8 cellular contexts compared by ENCODE assay signal in the genomic region with DNA sequence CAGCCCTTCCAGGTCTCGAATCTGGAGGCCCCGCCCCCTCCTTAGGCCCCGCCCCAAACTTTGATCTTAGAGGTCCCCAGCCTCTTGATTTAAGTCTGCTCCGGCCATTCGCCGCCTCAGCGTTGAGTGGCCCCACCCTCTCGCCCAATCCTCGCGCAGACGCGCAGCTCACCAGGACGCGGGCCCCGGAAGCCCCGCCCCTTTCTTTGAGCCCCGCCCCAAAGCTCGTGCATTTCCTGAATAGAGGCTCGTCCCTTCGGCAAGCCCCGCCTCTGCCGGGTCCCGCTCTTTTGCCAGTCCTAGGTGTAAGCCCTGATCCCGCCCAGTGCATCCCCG. TPM values are rescaled to one million over a fixed set of nuclear protein-coding genes. Genes with fewer than 3 reads are reported as not detected.
A peak's percentile ranks its signal among the peaks of the same experiment; 100 is the strongest.
DNase-seq lines count a peak whose midpoint lies in the region; ATAC-seq and TF ChIP-seq lines count a peak whose summit lies in the region.

No MANE protein-coding gene starts in this region.

- BruUV-seq in Caco-2 (replicated peaks; lab: Mats Ljungman, UMichigan), result no TSS peak

- H3K4me3 Mint-ChIP-seq in Caco-2 (ENCODE audit: unreplicated experiment), result peak overlapping the region; percentile 100
- H3K4me3 Mint-ChIP-seq in endothelial cell (ENCODE audit: unreplicated experiment), result peak overlapping the region; percentile 95
- H3K4me3 Mint-ChIP-seq in mesothelial cell of epicardium, result peak overlapping the region; percentile 91

- H3K9me3 ChIP-seq in Caco-2, result no peaks in the 10 kb centered on the region
- no peaks in the 10 kb centered on the region for H3K9me3 ChIP-seq in HUES48 (ENCODE audit: control insufficient read depth, insufficient read depth, low read length)
- no peaks in the 10 kb centered on the region for H3K9me3 ChIP-seq in NT2/D1 (ENCODE audit: insufficient read depth, low read length)

- H3K27me3 ChIP-seq in Caco-2 (replicated peaks; ENCODE audit: control insufficient read depth, insufficient read depth, low read length), result no peaks in the 10 kb centered on the region
- no peaks in the 10 kb centered on the region for H3K27me3 ChIP-seq in HUES48 (ENCODE audit: control insufficient read depth, insufficient read depth, low read length)
- H3K27me3 ChIP-seq in NT2/D1 (ENCODE audit: insufficient read depth, insufficient read length), result no peaks in the 10 kb centered on the region

- H3K9ac ChIP-seq in HUES48 (ENCODE audit: low read depth, low read length) (peak overlapping the region; percentile 95), NT2/D1 (ENCODE audit: insufficient read length, low read depth) (peak overlapping the region; percentile 96)

- POLR2A ChIA-PET in Caco-2 (lab: Charles Lee), result interaction anchor here (0.6 to 1.0 kb wide), 12 partner anchors 16 to 359 kb away, joined by 3 to 8 read pairs (median 6); no protein-coding TSS in a partner anchor

- TF ChIP-seq CTCF in Caco-2 (IDR thresholded peaks at IDR 0.05; ENCODE audit: insufficient read depth in 1 of 2, low read depth in 1 of 2, low read length in 1 of 2, severe bottlenecking in 1 of 2, unreplicated experiment in 1 of 2) (no peak), endothelial cell (IDR thresholded peaks at IDR 0.05; ENCODE audit: unreplicated experiment) (no peak), mesothelial cell of epicardium (IDR thresholded peaks at IDR 0.05; ENCODE audit: unreplicated experiment) (no peak)

- H3K9me3 Mint-ChIP-seq in Caco-2 (ENCODE audit: unreplicated experiment) (no peaks in the 10 kb centered on the region), endothelial cell (ENCODE audit: unreplicated experiment) (no peaks in the 10 kb centered on the region), mesothelial cell of epicardium (no peaks in the 10 kb centered on the region)

- H3K4me1 Mint-ChIP-seq in Caco-2 (ENCODE audit: low read depth, unreplicated experiment), result peaks cover 49% of the 10 kb centered on the region
- peaks cover 48% of the 10 kb centered on the region for H3K4me1 Mint-ChIP-seq in endothelial cell (ENCODE audit: unreplicated experiment)
- peaks cover 38% of the 10 kb centered on the region for H3K4me1 Mint-ChIP-seq in mesothelial cell of epicardium

- H3K36me3 ChIP-seq in Caco-2 (ENCODE audit: control insufficient read depth, insufficient read depth, low read length), result peaks cover 5% of the 10 kb centered on the region
- peaks cover 38% of the 10 kb centered on the region for H3K36me3 ChIP-seq in HUES48 (ENCODE audit: control insufficient read depth, insufficient read depth, low read length)
- peaks cover 43% of the 10 kb centered on the region for H3K36me3 ChIP-seq in NT2/D1 (ENCODE audit: insufficient read depth, insufficient read length, low read length)

- peaks cover 55% of the 10 kb centered on the region for H3K36me3 Mint-ChIP-seq in Caco-2 (ENCODE audit: insufficient read depth, unreplicated experiment)
- H3K36me3 Mint-ChIP-seq in endothelial cell (ENCODE audit: low read depth, unreplicated experiment), result peaks cover 25% of the 10 kb centered on the region
- peaks cover 10% of the 10 kb centered on the region for H3K36me3 Mint-ChIP-seq in mesothelial cell of epicardium

- CTCF ChIA-PET in Caco-2 (lab: Charles Lee), result interaction anchor here (0.6 to 1.2 kb wide), 9 partner anchors 10 to 1218 kb away, joined by 3 to 13 read pairs (median 4); no protein-coding TSS in a partner anchor

- peak overlapping the region; percentile 99 for H3K27ac Mint-ChIP-seq in Caco-2 (ENCODE audit: unreplicated experiment)
- H3K27ac Mint-ChIP-seq in endothelial cell (ENCODE audit: unreplicated experiment), result peak overlapping the region; percentile 98
- H3K27ac Mint-ChIP-seq in mesothelial cell of epicardium, result peak overlapping the region; percentile 99

- peak overlapping the region; percentile 97 for H3K27ac ChIP-seq in HUES48 (ENCODE audit: low read depth, low read length)

- H3K27me3 Mint-ChIP-seq in Caco-2 (ENCODE audit: insufficient read depth, unreplicated experiment), result no peaks in the 10 kb centered on the region
- peaks cover 14% of the 10 kb centered on the region for H3K27me3 Mint-ChIP-seq in endothelial cell (ENCODE audit: unreplicated experiment)
- no peaks in the 10 kb centered on the region for H3K27me3 Mint-ChIP-seq in mesothelial cell of epicardium (ENCODE audit: low read depth)

- peaks cover 44% of the 10 kb centered on the region for H3K4me1 ChIP-seq in Caco-2
- H3K4me1 ChIP-seq in HUES48 (ENCODE audit: control insufficient read depth, insufficient read depth, low read length), result peaks cover 16% of the 10 kb centered on the region
- H3K4me1 ChIP-seq in NT2/D1 (ENCODE audit: insufficient read depth, insufficient read length), result peaks cover 6% of the 10 kb centered on the region

- H3K4me3 ChIP-seq in Caco-2 (ENCODE audit: low read depth, low read length), result peak overlapping the region; percentile 86
- peak overlapping the region; percentile 94 for H3K4me3 ChIP-seq in HUES48 (ENCODE audit: low read depth, low read length)
- H3K4me3 ChIP-seq in NT2/D1 (ENCODE audit: insufficient read length, low read depth), result peak overlapping the region; percentile 94

- DNase-seq in Caco-2 (peak; percentile 97 to 99), NT2/D1 (ENCODE audit: low read depth, low spot score) (peak; percentile 94), endothelial cell (ENCODE audit: low spot score) (peak; percentile 100), mesothelial cell of epicardium (ENCODE audit: low spot score in 2 of 2, unreplicated experiment in 2 of 2) (peak; percentile 97 to 99)
- peak; percentile 99 for DNase-seq in activated CD8-positive, alpha-beta memory T cell treated with anti-CD3 and anti-CD28 coated beads, Interleukin-2, amount 50 U/mL, for 48 hours
- peak; percentile 100 for DNase-seq in stimulated activated CD8-positive, alpha-beta memory T cell treated with anti-CD3 and anti-CD28 coated beads, Interleukin-15, amount 100 ng/mL, for 48 hours (ENCODE audit: low read depth in 2 of 2)

- intact Hi-C loops in Caco-2 (cut with micrococcal nuclease; ENCODE audit: unreplicated experiment), result loop anchor here (1.0 to 2.0 kb wide), 3 partner anchors 23 to 38 kb away; a partner anchor contains a TSS

- ATAC-seq in GM21390 (IDR thresholded peaks at IDR 0.05; ENCODE audit: unreplicated experiment), result peak; percentile 67

RNA-seq across cellular contexts. Expression of a gene that starts 0.2 kb away (rescaled TPM):
- 120 and 127 TPM in 2 replicates for total RNA-seq in Caco-2 (2022)
- total RNA-seq in endothelial cell (ENCODE audit: unreplicated experiment), result 83.8 TPM
- total RNA-seq in mesothelial cell of epicardium, result 79.4 to 83.6 TPM (median 83.2 TPM) in 3 replicates

RNA-seq across cellular contexts. Expression of a gene that starts 0.7 kb away (rescaled TPM):
- total RNA-seq in Caco-2 (2022) (202 and 217 TPM in 2 replicates), endothelial cell (ENCODE audit: unreplicated experiment) (103 TPM), mesothelial cell of epicardium (95.1 to 110 TPM (median 102 TPM) in 3 replicates)

RNA-seq across cellular contexts. Expression of a gene that starts 37.7 kb away (rescaled TPM):
- 18.6 and 20.4 TPM in 2 replicates for total RNA-seq in Caco-2 (2022)
- total RNA-seq in endothelial cell (ENCODE audit: unreplicated experiment), result 26.9 TPM
- total RNA-seq in mesothelial cell of epicardium, result 28.7 to 32.5 TPM (median 30.8 TPM) in 3 replicates

RNA-seq across cellular contexts. Expression of a gene that starts 47.9 kb away (rescaled TPM):
- total RNA-seq in Caco-2 (2022), result 9.4 and 12.4 TPM in 2 replicates
- total RNA-seq in endothelial cell (ENCODE audit: unreplicated experiment), result 4.6 TPM
- total RNA-seq in mesothelial cell of epicardium, result 16.1 to 18.2 TPM (median 17.5 TPM) in 3 replicates

RNA-seq across cellular contexts. Expression of a gene that starts 60.0 kb away (rescaled TPM):
- 5.6 and 6.7 TPM in 2 replicates for total RNA-seq in Caco-2 (2022)
- 0.13 TPM for total RNA-seq in endothelial cell (ENCODE audit: unreplicated experiment)
- total RNA-seq in mesothelial cell of epicardium, result 1.3 to 1.5 TPM (median 1.3 TPM) in 3 replicates

Comparison
In these comparisons a context has a peak if more than half of its experiments do, and no peak if none do; other contexts are left out.
1. Peak in every context shown above with its lines: DNase-seq, ATAC-seq, H3K4me3 ChIP-seq and H3K27ac ChIP-seq.